Comparison of ENCODE assay signal across 1 cellular context in genomic region chr1:29171089-29171488, GRCh38.
A peak's percentile ranks its signal among the peaks of the same experiment; 100 is the strongest.
TF ChIP-seq lines count a peak whose summit lies in the region.

No MANE protein-coding gene starts in this region.

TF ChIP-seq in HEK293, 187 proteins besides CTCF, POLR2A, EP300 and RAD21 (continued from another document):
- peak; percentile 66; the same call in 1 of the 2 replicates for TF ChIP-seq TSHZ1 (tag by site-specific recombination; IDR thresholded peaks at IDR 0.05; ENCODE audit: borderline replicate concordance)
- no peak for TF ChIP-seq ZNF571 (tag by site-specific recombination; IDR thresholded peaks at IDR 0.05)
- TF ChIP-seq KLF9 (tag by site-specific recombination; IDR thresholded peaks at IDR 0.05; ENCODE audit: low read depth), result no peak
- no peak for TF ChIP-seq ZNF280D (tag by site-specific recombination; IDR thresholded peaks at IDR 0.05)
- TF ChIP-seq ZSCAN18 (tag by site-specific recombination; IDR thresholded peaks at IDR 0.05), result no peak
- 0 out of 2 replicates have a peak, but pooled peaks have one; percentile 40 for TF ChIP-seq PRDM4 (tag by site-specific recombination; IDR thresholded peaks at IDR 0.05)
- no peak for TF ChIP-seq ZNF214 (tag by site-specific recombination; IDR thresholded peaks at IDR 0.05; ENCODE audit: borderline replicate concordance)
- TF ChIP-seq ZNF791 (tag by site-specific recombination; IDR thresholded peaks at IDR 0.05), result no peak
- no peak for TF ChIP-seq HOXD13 (CRISPR knock-in tag; IDR thresholded peaks at IDR 0.05; ENCODE audit: borderline replicate concordance)
- TF ChIP-seq ZNF155 (tag by site-specific recombination; IDR thresholded peaks at IDR 0.05), result no peak
- TF ChIP-seq ZNF202 (tag by site-specific recombination; IDR thresholded peaks at IDR 0.05; ENCODE audit: borderline replicate concordance), result no peak
- peak; percentile 49; the same call in 1 of the 2 replicates for TF ChIP-seq ZBTB8A (tag by site-specific recombination; IDR thresholded peaks at IDR 0.05)
- TF ChIP-seq ZNF626 (tag by site-specific recombination; IDR thresholded peaks at IDR 0.05), result no peak
- TF ChIP-seq ZNF18 (tag by site-specific recombination; IDR thresholded peaks at IDR 0.05), result peak; percentile 62
- TF ChIP-seq ZEB2 (tag by site-specific recombination; IDR thresholded peaks at IDR 0.05), result no peak
- TF ChIP-seq IKZF3 (tag by site-specific recombination; IDR thresholded peaks at IDR 0.05), result peak; percentile 78
- TF ChIP-seq ZNF621 (tag by site-specific recombination; IDR thresholded peaks at IDR 0.05), result no peak
- no peak for TF ChIP-seq ZNF157 (tag by site-specific recombination; IDR thresholded peaks at IDR 0.05)
- no peak for TF ChIP-seq ZBTB10 (tag by site-specific recombination; IDR thresholded peaks at IDR 0.05)
- peak; percentile 81 for TF ChIP-seq ZNF580 (tag by site-specific recombination; IDR thresholded peaks at IDR 0.05)
- no peak for TF ChIP-seq TCF7L2 (IDR thresholded peaks at IDR 0.05; ENCODE audit: borderline replicate concordance, low read depth, low read length)
- TF ChIP-seq ZNF138 (tag by site-specific recombination; IDR thresholded peaks at IDR 0.05; ENCODE audit: borderline replicate concordance), result no peak
- no peak for TF ChIP-seq TRIM28 (IDR thresholded peaks at IDR 0.05; ENCODE audit: borderline replicate concordance, low read length)
- TF ChIP-seq ZNF133 (tag by site-specific recombination; IDR thresholded peaks at IDR 0.05), result no peak
- TF ChIP-seq ZNF121 (tag by site-specific recombination; IDR thresholded peaks at IDR 0.05), result no peak
- no peak for TF ChIP-seq ZNF629 (tag by site-specific recombination; IDR thresholded peaks at IDR 0.05)
- TF ChIP-seq ZNF169 (tag by site-specific recombination; IDR thresholded peaks at IDR 0.05), result no peak
- TF ChIP-seq ZNF837 (tag by site-specific recombination; IDR thresholded peaks at IDR 0.05), result no peak
- no peak for TF ChIP-seq ZNF624 (tag by site-specific recombination; IDR thresholded peaks at IDR 0.05)
- TF ChIP-seq ZNF501 (tag by site-specific recombination; IDR thresholded peaks at IDR 0.05), result no peak
- no peak for TF ChIP-seq ZNF623 (tag by site-specific recombination; IDR thresholded peaks at IDR 0.05)
- no peak for TF ChIP-seq ZNF175 (tag by site-specific recombination; IDR thresholded peaks at IDR 0.05)
TF ChIP-seq in HEK293: peak in this region for 19.
